Comparison of ENCODE assay signal across 1 cellular context in genomic region chr17:39980402-39981206, GRCh38.
A peak's percentile ranks its signal among the peaks of the same experiment; 100 is the strongest.
TF ChIP-seq lines count a peak whose summit lies in the region.

TSS of gene PSMD3 (plus strand) at chr17:39980807. CDS start at chr17:39980971, 164 bp downstream.

TF ChIP-seq in liver, 16 proteins besides CTCF, POLR2A, EP300 and RAD21 (continued from another document):
- TF ChIP-seq ZBTB33 (IDR thresholded peaks at IDR 0.05) (peak; percentile 81), FOXA1 (IDR thresholded peaks at IDR 0.05) (peak; percentile 91), JUND (IDR thresholded peaks at IDR 0.05) (peak; percentile 70 to 78), FOXA2 (IDR thresholded peaks at IDR 0.05) (peak; percentile 88), EGR1 (IDR thresholded peaks at IDR 0.05; ENCODE audit: low read depth in 2 of 2) (peak in 1 of 2 donors; percentile 87)
